In genomic region chr16:29814592-29814991, GRCh38 we compare ENCODE assay signal across 10 cellular contexts. TPM values are rescaled to one million over a fixed set of nuclear protein-coding genes. Genes with fewer than 3 reads are reported as not detected.
A peak's percentile ranks its signal among the peaks of the same experiment; 100 is the strongest.
DNase-seq lines count a peak whose midpoint lies in the region; ATAC-seq, FAIRE-seq and TF ChIP-seq lines count a peak whose summit lies in the region.
"Had no signal": no experiment of that assay in that cellular context is flagged by ENCODE, and none has a peak within 500 bp of the region (broad histone marks: within the 10 kb centered on the region; RNA-seq: fewer than 3 reads in every experiment).

No MANE protein-coding gene starts in this region.

- H3K9me3 ChIP-seq in HepG2 (ENCODE audit: low read length) (no peaks in the 10 kb centered on the region), tibial artery (no peaks in the 10 kb centered on the region), mammary epithelial cell (replicated peaks; ENCODE audit: insufficient read depth, low read length) (no peaks in the 10 kb centered on the region)

- TF ChIP-seq EP300 in HepG2 (IDR thresholded peaks at IDR 0.05; ENCODE audit: low read depth in 2 of 2, low read length in 2 of 2) (no peak), HepG2 (CRISPR knock-in tag; IDR thresholded peaks at IDR 0.05; ENCODE audit: borderline replicate concordance) (no peak)

- TF ChIP-seq POLR2A in HepG2 (IDR thresholded peaks at IDR 0.05; ENCODE audit: insufficient read depth in 1 of 2, low read depth in 2 of 2, low read length in 2 of 2): no peak

- peaks cover 46% of the 10 kb centered on the region for H3K36me3 Mint-ChIP-seq in activated T-cell treated with anti-CD3 and anti-CD28 coated beads, Interleukin-2, amount 50 U/mL, for 24 hours (ENCODE audit: low read depth)
- H3K36me3 Mint-ChIP-seq in activated T-helper 2 cell treated with anti-CD3 and anti-CD28 coated beads, Interferon-gamma antibody, Interleukin-2, Interleukin-4, amounts not matched to agents 10 μg/mL and 5 μg/mL and 100 μg/mL, durations not matched to agents 14 hours and 24 hours and 36 hours (ENCODE audit: low read depth): peaks cover 41% of the 10 kb centered on the region

- H3K4me3 ChIP-seq in HepG2 (replicated peaks in 1 of 3; ENCODE audit: insufficient read depth in 1 of 3, low read depth in 2 of 3, low read length in 3 of 3): no peak overlapping the region
- peak overlapping the region; percentile 63 to 79 for H3K4me3 ChIP-seq in tibial artery
- H3K4me3 ChIP-seq in mammary epithelial cell (replicated peaks in 1 of 3; ENCODE audit: insufficient read depth in 1 of 3, low read depth in 2 of 3, low read length in 3 of 3): no peak overlapping the region

- 89% methylated on average over 5 of the region's 5 CpGs for WGBS in HepG2 (ENCODE audit: low lambda C conversion rate)
- 100% methylated on average over 2 of the region's 5 CpGs for WGBS in mammary epithelial cell (ENCODE audit: low coverage, missing lambda C conversion rate)

- H3K79me2 ChIP-seq in HepG2 (ENCODE audit: insufficient read depth, low read length) (peaks cover 17% of the 10 kb centered on the region), mammary epithelial cell (ENCODE audit: insufficient read depth, low read length) (peaks cover 36% of the 10 kb centered on the region)

- H3K9me3 Mint-ChIP-seq in activated T-cell treated with anti-CD3 and anti-CD28 coated beads, Interleukin-2, amount 50 U/mL, for 24 hours: no peaks in the 10 kb centered on the region
- no peaks in the 10 kb centered on the region for H3K9me3 Mint-ChIP-seq in activated T-helper 2 cell treated with anti-CD3 and anti-CD28 coated beads, Interferon-gamma antibody, Interleukin-2, Interleukin-4, amounts not matched to agents 10 μg/mL and 5 μg/mL and 100 μg/mL, durations not matched to agents 14 hours and 24 hours and 36 hours

- BruUV-seq in HepG2 (replicated peaks; lab: Mats Ljungman, UMichigan) (no TSS peak), mammary epithelial cell (replicated peaks; lab: Mats Ljungman, UMichigan) (no TSS peak)

- no peak for FAIRE-seq in HepG2 (lab: Jason Lieb, UNC)

- no peak overlapping the region for H3K27ac ChIP-seq in HepG2 (ENCODE audit: extremely low read length, insufficient read depth, low read length)
- H3K27ac ChIP-seq in tibial artery: peak overlapping the region; percentile 90 to 97
- no peak overlapping the region for H3K27ac ChIP-seq in mammary epithelial cell (ENCODE audit: insufficient read depth, low read depth, low read length)

- H3K27me3 Mint-ChIP-seq in activated T-cell treated with anti-CD3 and anti-CD28 coated beads, Interleukin-2, amount 50 U/mL, for 24 hours: peaks cover 2% of the 10 kb centered on the region
- H3K27me3 Mint-ChIP-seq in activated T-helper 2 cell treated with anti-CD3 and anti-CD28 coated beads, Interferon-gamma antibody, Interleukin-2, Interleukin-4, amounts not matched to agents 10 μg/mL and 5 μg/mL and 100 μg/mL, durations not matched to agents 14 hours and 24 hours and 36 hours (ENCODE audit: low read depth): peaks cover 1% of the 10 kb centered on the region

- H3K9ac ChIP-seq in HepG2 (ENCODE audit: insufficient read depth, low read depth, low read length): no peak overlapping the region
- no peak overlapping the region for H3K9ac ChIP-seq in mammary epithelial cell (ENCODE audit: insufficient read depth, low read length)

- H3K27me3 ChIP-seq in HepG2 (ENCODE audit: control insufficient read depth in 1 of 2, insufficient read depth in 2 of 2, low read length in 2 of 2): peaks cover 0 to 12% of the 10 kb centered on the region in 2 experiments; a peak in 2 of 5 replicates
- H3K27me3 ChIP-seq in tibial artery: no peaks in the 10 kb centered on the region
- H3K27me3 ChIP-seq in mammary epithelial cell (ENCODE audit: insufficient read depth, low read length): no peaks in the 10 kb centered on the region

- H3K4me2 ChIP-seq in HepG2 (ENCODE audit: low read depth, low read length): 0 out of 2 replicates have a peak overlapping the region, but pooled peaks have one; percentile 95
- H3K4me2 ChIP-seq in mammary epithelial cell (ENCODE audit: insufficient read depth, low read depth, low read length): no peak overlapping the region

- no peak overlapping the region for H2AFZ ChIP-seq in HepG2 (ENCODE audit: low read length)
- H2AFZ ChIP-seq in mammary epithelial cell (ENCODE audit: low read depth, low read length): no peak overlapping the region

- H4K20me1 ChIP-seq in HepG2 (ENCODE audit: insufficient read depth, low read length): peaks cover 8% of the 10 kb centered on the region; the same call in 1 of the 2 replicates
- no peaks in the 10 kb centered on the region for H4K20me1 ChIP-seq in mammary epithelial cell (ENCODE audit: insufficient read depth, low read length)

- dilution Hi-C loops in mammary epithelial cell (cut with HindIII; ENCODE audit: low sequenced_read_pairs): no loop called here

- in situ Hi-C loops in HepG2 (cut with HindIII; ENCODE audit: extremely low pct_ligation_motif_present, low pct_unique_long_range_greater_than_20kb): loop anchor here (25.0 kb wide), 1 partner anchor 848 kb away; the partner anchor contains the start of genes FBRS and PRR14
- in situ Hi-C loops in mammary epithelial cell (cut with MboI; ENCODE audit: low sequenced_read_pairs in 2 of 2): loop anchor here in 1 of 2 donors (25.0 kb wide), 1 partner anchor 198 kb away; the partner anchor contains the start of genes C16orf92 and DOC2A

- TF ChIP-seq CTCF in HepG2 (CRISPR knock-in tag; IDR thresholded peaks at IDR 0.05) (no peak), tibial artery (IDR thresholded peaks at IDR 0.05) (no peak), mammary epithelial cell (conservative IDR thresholded peaks at IDR 0.05 in 1 of 2, IDR thresholded peaks at IDR 0.05 in 1 of 2; ENCODE audit: extremely low read depth in 1 of 2, insufficient read depth in 1 of 2, low read depth in 1 of 2, low read length in 2 of 2) (no peak)

- H3K36me3 ChIP-seq in HepG2 (replicated peaks in 1 of 2; ENCODE audit: control insufficient read depth in 1 of 2, insufficient read depth in 2 of 2, low read length in 2 of 2) (peaks cover 1 to 21% of the 10 kb centered on the region in 2 experiments; a peak in 2 of 5 replicates), tibial artery (peaks cover 4 to 28% (median 8%) of the 10 kb centered on the region in 3 donors), mammary epithelial cell (ENCODE audit: insufficient read depth, low read length) (peaks cover 2% of the 10 kb centered on the region)

- peaks cover 72% of the 10 kb centered on the region for H3K4me1 Mint-ChIP-seq in activated T-cell treated with anti-CD3 and anti-CD28 coated beads, Interleukin-2, amount 50 U/mL, for 24 hours (ENCODE audit: low read depth)
- H3K4me1 Mint-ChIP-seq in activated T-helper 2 cell treated with anti-CD3 and anti-CD28 coated beads, Interferon-gamma antibody, Interleukin-2, Interleukin-4, amounts not matched to agents 10 μg/mL and 5 μg/mL and 100 μg/mL, durations not matched to agents 14 hours and 24 hours and 36 hours (ENCODE audit: low read depth): peaks cover 52% of the 10 kb centered on the region

- DNase-seq in activated T-cell treated with anti-CD3 and anti-CD28 coated beads, Interleukin-2, amount 50 U/mL, for 24 hours: no peak
- DNase-seq in activated T-cell treated with anti-CD3 and anti-CD28 coated beads, Interleukin-2, amount 50 U/mL, for 48 hours: no peak
- no peak for DNase-seq in activated T-helper 2 cell treated with anti-CD3 and anti-CD28 coated beads, Interferon-gamma antibody, Interleukin-2, Interleukin-4, amounts not matched to agents 10 μg/mL and 5 μg/mL and 100 μg/mL, durations not matched to agents 14 hours and 24 hours and 36 hours (ENCODE audit: low spot score)
- no peak for DNase-seq in HepG2 (ENCODE audit: low spot score)
- no peak for DNase-seq in tibial artery
- DNase-seq in hippocampal formation (lab: John Stamatoyannopoulos, UW): no peak
- no peak for DNase-seq in mammary epithelial cell
- DNase-seq: AML-193 had no signal

- POLR2A ChIA-PET in HepG2 (lab: Yijun Ruan, JAX): interaction anchor here (1.7 kb wide), 2 partner anchors 25 to 49 kb away, joined by 7 to 20 read pairs; partner anchors contain the start of genes CDIPT and KIF22

- peak overlapping the region; percentile 97 for H3K27ac Mint-ChIP-seq in activated T-cell treated with anti-CD3 and anti-CD28 coated beads, Interleukin-2, amount 50 U/mL, for 24 hours
- peak overlapping the region; percentile 94 for H3K27ac Mint-ChIP-seq in activated T-helper 2 cell treated with anti-CD3 and anti-CD28 coated beads, Interferon-gamma antibody, Interleukin-2, Interleukin-4, amounts not matched to agents 10 μg/mL and 5 μg/mL and 100 μg/mL, durations not matched to agents 14 hours and 24 hours and 36 hours

- H3K4me1 ChIP-seq in HepG2 (ENCODE audit: insufficient read depth, low read length): peaks cover 80% of the 10 kb centered on the region
- H3K4me1 ChIP-seq in tibial artery: peaks cover 8 to 70% (median 56%) of the 10 kb centered on the region in 4 donors
- H3K4me1 ChIP-seq in mammary epithelial cell (ENCODE audit: insufficient read depth, low read length): peaks cover 43% of the 10 kb centered on the region

- CTCF ChIA-PET in HepG2 (lab: Yijun Ruan, JAX; ENCODE audit: low intra/inter-chr PET ratio, low total read pairs) (no interaction called here), mammary epithelial cell (lab: Charles Lee; ENCODE audit: low non-redundant PET) (no interaction called here)

- no peak for ATAC-seq in HepG2
- ATAC-seq in GM19035 (IDR thresholded peaks at IDR 0.05; ENCODE audit: unreplicated experiment): no peak
- ATAC-seq: left colon had no signal

- intact Hi-C loops in activated T-helper 2 cell treated with anti-CD3 and anti-CD28 coated beads, Interferon-gamma antibody, Interleukin-2, Interleukin-4, amounts not matched to agents 10 μg/mL and 5 μg/mL and 100 μg/mL, durations not matched to agents 14 hours and 24 hours and 36 hours (cut with micrococcal nuclease): no loop called here
- intact Hi-C loops in HepG2 (cut with micrococcal nuclease; ENCODE audit: unreplicated experiment): no loop called here
- intact Hi-C loops in tibial artery (cut with DNase I; ENCODE audit: low total_unique reads): loop anchor here (10.0 kb wide), 1 partner anchor 180 kb away; the partner anchor contains the start of genes HIRIP3 and INO80E
- intact Hi-C loops in mammary epithelial cell (cut with micrococcal nuclease): loop anchor here (5.0 kb wide), 1 partner anchor 183 kb away; the partner anchor contains the start of genes HIRIP3 and INO80E

- no peak for TF ChIP-seq RAD21 in HepG2 (CRISPR knock-in tag; IDR thresholded peaks at IDR 0.05)

- peak overlapping the region; percentile 99 for H3K4me3 Mint-ChIP-seq in activated T-cell treated with anti-CD3 and anti-CD28 coated beads, Interleukin-2, amount 50 U/mL, for 24 hours
- peak overlapping the region; percentile 89 for H3K4me3 Mint-ChIP-seq in activated T-helper 2 cell treated with anti-CD3 and anti-CD28 coated beads, Interferon-gamma antibody, Interleukin-2, Interleukin-4, amounts not matched to agents 10 μg/mL and 5 μg/mL and 100 μg/mL, durations not matched to agents 14 hours and 24 hours and 36 hours (ENCODE audit: low read depth)

RNA-seq across cellular contexts. Expression of gene PAGR1, which starts 1.4 kb away (rescaled TPM):
- total RNA-seq in activated T-helper 2 cell treated with anti-CD3 and anti-CD28 coated beads, Interferon-gamma antibody, Interleukin-2, Interleukin-4, amounts not matched to agents 10 μg/mL and 5 μg/mL and 100 μg/mL, durations not matched to agents 14 hours and 24 hours and 36 hours: 27.6 and 29.5 TPM in 2 replicates
- total RNA-seq in HepG2 (2016; rRNA removed; fragmentation: Illumina TruSeq; extraction: Trizol): 66.4 and 74.5 TPM in 2 replicates
- 27.0 and 29.8 TPM in 2 replicates for total RNA-seq in HepG2 (2016; cell fraction: cytosol; rRNA removed; fragmentation: Illumina TruSeq; extraction: Trizol; ENCODE audit: low read depth)
- 66.8 and 70.4 TPM in 2 replicates for total RNA-seq in HepG2 (2016; cell fraction: insoluble cytoplasmic fraction; rRNA removed; fragmentation: Illumina TruSeq; extraction: Trizol)
- 60.2 and 69.2 TPM in 2 replicates for total RNA-seq in HepG2 (2016; cell fraction: membrane; rRNA removed; fragmentation: Illumina TruSeq; extraction: Trizol)
- total RNA-seq in HepG2 (2016; cell fraction: nucleus; rRNA removed; fragmentation: Illumina TruSeq; extraction: Trizol): 26.7 and 29.3 TPM in 2 replicates
- 9.8 and 9.9 TPM in 2 replicates for polyA plus RNA-seq in HepG2 (2011; rRNA removed)
- polyA plus RNA-seq in HepG2 (2011; cell fraction: cytosol; rRNA removed): 8.4 and 11.4 TPM in 2 replicates
- 21.8 and 24.6 TPM in 2 replicates for polyA plus RNA-seq in HepG2 (2011; cell fraction: nucleus; rRNA removed)
- polyA plus RNA-seq in HepG2 (2012): 18.6 and 19.8 TPM in 2 replicates
- 35.6 and 42.4 TPM in 2 replicates for polyA plus RNA-seq in HepG2 (2016; cell fraction: cytosol; fragmentation: Illumina TruSeq; extraction: Trizol; ENCODE audit: low read depth)
- 77.4 and 82.7 TPM in 2 replicates for polyA plus RNA-seq in HepG2 (2016; cell fraction: insoluble cytoplasmic fraction; fragmentation: Illumina TruSeq; extraction: Trizol; ENCODE audit: low read depth)
- polyA plus RNA-seq in HepG2 (2016; cell fraction: membrane; fragmentation: Illumina TruSeq; extraction: Trizol; ENCODE audit: low read depth): 57.3 and 67.2 TPM in 2 replicates
- polyA plus RNA-seq in HepG2 (2016; cell fraction: nucleus; fragmentation: Illumina TruSeq; extraction: Trizol; ENCODE audit: insufficient read depth, low read depth): 45.2 and 52.8 TPM in 2 replicates
- polyA minus RNA-seq in HepG2 (2011; rRNA and poly(A)+ RNA removed; ENCODE audit: low replicate concordance): 5.5 and 6.5 TPM in 2 replicates
- polyA minus RNA-seq in HepG2 (2011; cell fraction: cytosol; rRNA and poly(A)+ RNA removed): 4.8 and 9.2 TPM in 2 replicates
- polyA minus RNA-seq in HepG2 (2011; cell fraction: nucleus; rRNA and poly(A)+ RNA removed): 15.1 and 19.6 TPM in 2 replicates
- total RNA-seq in mammary epithelial cell: 10 to 100 TPM; 13.7 to 24.9 TPM
- polyA plus RNA-seq in mammary epithelial cell: 25.1 TPM
- polyA minus RNA-seq in mammary epithelial cell: 18.4 TPM

RNA-seq across cellular contexts. Expression of gene PRRT2, which starts 2.6 kb away (rescaled TPM):
- 1.8 and 2.0 TPM in 2 replicates for total RNA-seq in activated T-helper 2 cell treated with anti-CD3 and anti-CD28 coated beads, Interferon-gamma antibody, Interleukin-2, Interleukin-4, amounts not matched to agents 10 μg/mL and 5 μg/mL and 100 μg/mL, durations not matched to agents 14 hours and 24 hours and 36 hours
- total RNA-seq in HepG2 (2016; rRNA removed; fragmentation: Illumina TruSeq; extraction: Trizol) (0.11 and 0.51 TPM in 2 replicates), mammary epithelial cell (under 1 TPM in 1 of 2 donors, not detected in 1; 0.42 TPM)
- total RNA-seq in HepG2 (2016; cell fraction: cytosol; rRNA removed; fragmentation: Illumina TruSeq; extraction: Trizol; ENCODE audit: low read depth): not detected in 2 replicates
- total RNA-seq in HepG2 (2016; cell fraction: insoluble cytoplasmic fraction; rRNA removed; fragmentation: Illumina TruSeq; extraction: Trizol): 0.76 TPM in 1 of 2 replicates, not detected in the other
- total RNA-seq in HepG2 (2016; cell fraction: membrane; rRNA removed; fragmentation: Illumina TruSeq; extraction: Trizol): 0.28 TPM in 1 of 2 replicates, not detected in the other
- 1.1 and 1.4 TPM in 2 replicates for total RNA-seq in HepG2 (2016; cell fraction: nucleus; rRNA removed; fragmentation: Illumina TruSeq; extraction: Trizol)
- polyA plus RNA-seq in HepG2 (2011; rRNA removed) (1.1 and 1.8 TPM in 2 replicates), mammary epithelial cell (0.07 TPM)
- polyA plus RNA-seq in HepG2 (2011; cell fraction: cytosol; rRNA removed): 0.31 and 0.38 TPM in 2 replicates
- 16.2 and 16.5 TPM in 2 replicates for polyA plus RNA-seq in HepG2 (2011; cell fraction: nucleus; rRNA removed)
- 1.6 and 1.7 TPM in 2 replicates for polyA plus RNA-seq in HepG2 (2012)
- polyA plus RNA-seq in HepG2 (2016; cell fraction: cytosol; fragmentation: Illumina TruSeq; extraction: Trizol; ENCODE audit: low read depth): 0.08 TPM in 1 of 2 replicates, not detected in the other
- polyA plus RNA-seq in HepG2 (2016; cell fraction: insoluble cytoplasmic fraction; fragmentation: Illumina TruSeq; extraction: Trizol; ENCODE audit: low read depth): 0.11 and 0.41 TPM in 2 replicates
- polyA plus RNA-seq in HepG2 (2016; cell fraction: membrane; fragmentation: Illumina TruSeq; extraction: Trizol; ENCODE audit: low read depth): 0.07 and 0.15 TPM in 2 replicates
- 3.5 and 3.7 TPM in 2 replicates for polyA plus RNA-seq in HepG2 (2016; cell fraction: nucleus; fragmentation: Illumina TruSeq; extraction: Trizol; ENCODE audit: insufficient read depth, low read depth)
- 0.07 and 0.56 TPM in 2 replicates for polyA minus RNA-seq in HepG2 (2011; rRNA and poly(A)+ RNA removed; ENCODE audit: low replicate concordance)
- not detected in 2 replicates for polyA minus RNA-seq in HepG2 (2011; cell fraction: cytosol; rRNA and poly(A)+ RNA removed)
- 1.5 and 2.4 TPM in 2 replicates for polyA minus RNA-seq in HepG2 (2011; cell fraction: nucleus; rRNA and poly(A)+ RNA removed)
- polyA minus RNA-seq in mammary epithelial cell: not detected

RNA-seq across cellular contexts. Expression of gene MVP, which starts 5.7 kb away (rescaled TPM):
- total RNA-seq in activated T-helper 2 cell treated with anti-CD3 and anti-CD28 coated beads, Interferon-gamma antibody, Interleukin-2, Interleukin-4, amounts not matched to agents 10 μg/mL and 5 μg/mL and 100 μg/mL, durations not matched to agents 14 hours and 24 hours and 36 hours: 130 and 135 TPM in 2 replicates
- total RNA-seq in HepG2 (2016; rRNA removed; fragmentation: Illumina TruSeq; extraction: Trizol) (22.0 and 22.9 TPM in 2 replicates), mammary epithelial cell (100 to 1,000 TPM; 116 to 138 TPM)
- total RNA-seq in HepG2 (2016; cell fraction: cytosol; rRNA removed; fragmentation: Illumina TruSeq; extraction: Trizol; ENCODE audit: low read depth): 3.2 and 3.6 TPM in 2 replicates
- total RNA-seq in HepG2 (2016; cell fraction: insoluble cytoplasmic fraction; rRNA removed; fragmentation: Illumina TruSeq; extraction: Trizol): 15.3 and 24.2 TPM in 2 replicates
- 7.2 and 7.3 TPM in 2 replicates for total RNA-seq in HepG2 (2016; cell fraction: membrane; rRNA removed; fragmentation: Illumina TruSeq; extraction: Trizol)
- total RNA-seq in HepG2 (2016; cell fraction: nucleus; rRNA removed; fragmentation: Illumina TruSeq; extraction: Trizol): 15.6 and 17.1 TPM in 2 replicates
- polyA plus RNA-seq in HepG2 (2011; rRNA removed) (43.5 and 65.5 TPM in 2 replicates), mammary epithelial cell (102 TPM)
- polyA plus RNA-seq in HepG2 (2011; cell fraction: cytosol; rRNA removed): 24.9 and 28.2 TPM in 2 replicates
- polyA plus RNA-seq in HepG2 (2011; cell fraction: nucleus; rRNA removed): 68.9 and 74.4 TPM in 2 replicates
- polyA plus RNA-seq in HepG2 (2012): 36.4 and 37.1 TPM in 2 replicates
- 2.1 TPM in 2 replicates for polyA plus RNA-seq in HepG2 (2016; cell fraction: cytosol; fragmentation: Illumina TruSeq; extraction: Trizol; ENCODE audit: low read depth)
- polyA plus RNA-seq in HepG2 (2016; cell fraction: insoluble cytoplasmic fraction; fragmentation: Illumina TruSeq; extraction: Trizol; ENCODE audit: low read depth): 14.5 and 16.2 TPM in 2 replicates
- polyA plus RNA-seq in HepG2 (2016; cell fraction: membrane; fragmentation: Illumina TruSeq; extraction: Trizol; ENCODE audit: low read depth): 4.3 and 4.9 TPM in 2 replicates
- 18.7 and 20.9 TPM in 2 replicates for polyA plus RNA-seq in HepG2 (2016; cell fraction: nucleus; fragmentation: Illumina TruSeq; extraction: Trizol; ENCODE audit: insufficient read depth, low read depth)
- 233 and 295 TPM in 2 replicates for polyA minus RNA-seq in HepG2 (2011; rRNA and poly(A)+ RNA removed; ENCODE audit: low replicate concordance)
- polyA minus RNA-seq in HepG2 (2011; cell fraction: cytosol; rRNA and poly(A)+ RNA removed): 33.9 and 42.5 TPM in 2 replicates
- polyA minus RNA-seq in HepG2 (2011; cell fraction: nucleus; rRNA and poly(A)+ RNA removed): 41.5 and 62.7 TPM in 2 replicates
- 493 TPM for polyA minus RNA-seq in mammary epithelial cell

RNA-seq across cellular contexts. Expression of gene MAZ, which starts 8.3 kb away (rescaled TPM):
- 387 and 388 TPM in 2 replicates for total RNA-seq in activated T-helper 2 cell treated with anti-CD3 and anti-CD28 coated beads, Interferon-gamma antibody, Interleukin-2, Interleukin-4, amounts not matched to agents 10 μg/mL and 5 μg/mL and 100 μg/mL, durations not matched to agents 14 hours and 24 hours and 36 hours
- 229 and 277 TPM in 2 replicates for total RNA-seq in HepG2 (2016; rRNA removed; fragmentation: Illumina TruSeq; extraction: Trizol)
- total RNA-seq in HepG2 (2016; cell fraction: cytosol; rRNA removed; fragmentation: Illumina TruSeq; extraction: Trizol; ENCODE audit: low read depth): 423 and 431 TPM in 2 replicates
- total RNA-seq in HepG2 (2016; cell fraction: insoluble cytoplasmic fraction; rRNA removed; fragmentation: Illumina TruSeq; extraction: Trizol): 196 and 286 TPM in 2 replicates
- 825 and 837 TPM in 2 replicates for total RNA-seq in HepG2 (2016; cell fraction: membrane; rRNA removed; fragmentation: Illumina TruSeq; extraction: Trizol)
- 134 and 167 TPM in 2 replicates for total RNA-seq in HepG2 (2016; cell fraction: nucleus; rRNA removed; fragmentation: Illumina TruSeq; extraction: Trizol)
- 203 and 255 TPM in 2 replicates for polyA plus RNA-seq in HepG2 (2011; rRNA removed)
- polyA plus RNA-seq in HepG2 (2011; cell fraction: cytosol; rRNA removed): 164 and 235 TPM in 2 replicates
- 242 and 334 TPM in 2 replicates for polyA plus RNA-seq in HepG2 (2011; cell fraction: nucleus; rRNA removed)
- polyA plus RNA-seq in HepG2 (2012): 301 and 452 TPM in 2 replicates
- polyA plus RNA-seq in HepG2 (2016; cell fraction: cytosol; fragmentation: Illumina TruSeq; extraction: Trizol; ENCODE audit: low read depth): 608 and 677 TPM in 2 replicates
- 287 and 420 TPM in 2 replicates for polyA plus RNA-seq in HepG2 (2016; cell fraction: insoluble cytoplasmic fraction; fragmentation: Illumina TruSeq; extraction: Trizol; ENCODE audit: low read depth)
- 1,001 and 1,210 TPM in 2 replicates for polyA plus RNA-seq in HepG2 (2016; cell fraction: membrane; fragmentation: Illumina TruSeq; extraction: Trizol; ENCODE audit: low read depth)
- polyA plus RNA-seq in HepG2 (2016; cell fraction: nucleus; fragmentation: Illumina TruSeq; extraction: Trizol; ENCODE audit: insufficient read depth, low read depth): 330 and 379 TPM in 2 replicates
- polyA minus RNA-seq in HepG2 (2011; rRNA and poly(A)+ RNA removed; ENCODE audit: low replicate concordance): 512 and 628 TPM in 2 replicates
- 217 and 237 TPM in 2 replicates for polyA minus RNA-seq in HepG2 (2011; cell fraction: cytosol; rRNA and poly(A)+ RNA removed)
- 59.9 and 60.5 TPM in 2 replicates for polyA minus RNA-seq in HepG2 (2011; cell fraction: nucleus; rRNA and poly(A)+ RNA removed)
- 100 to 1,000 TPM in 1 of 2 donors, 10 to 100 TPM in 1; 80.2 to 139 TPM for total RNA-seq in mammary epithelial cell
- polyA plus RNA-seq in mammary epithelial cell: 117 TPM
- polyA minus RNA-seq in mammary epithelial cell: 374 TPM

RNA-seq across cellular contexts. Expression of gene KIF22, which starts 24.0 kb away (rescaled TPM):
- total RNA-seq in activated T-helper 2 cell treated with anti-CD3 and anti-CD28 coated beads, Interferon-gamma antibody, Interleukin-2, Interleukin-4, amounts not matched to agents 10 μg/mL and 5 μg/mL and 100 μg/mL, durations not matched to agents 14 hours and 24 hours and 36 hours: 132 and 136 TPM in 2 replicates
- total RNA-seq in HepG2 (2016; rRNA removed; fragmentation: Illumina TruSeq; extraction: Trizol) (103 and 118 TPM in 2 replicates), mammary epithelial cell (10 to 100 TPM; 20.2 to 55.0 TPM)
- 18.5 and 19.7 TPM in 2 replicates for total RNA-seq in HepG2 (2016; cell fraction: cytosol; rRNA removed; fragmentation: Illumina TruSeq; extraction: Trizol; ENCODE audit: low read depth)
- 91.9 and 121 TPM in 2 replicates for total RNA-seq in HepG2 (2016; cell fraction: insoluble cytoplasmic fraction; rRNA removed; fragmentation: Illumina TruSeq; extraction: Trizol)
- total RNA-seq in HepG2 (2016; cell fraction: membrane; rRNA removed; fragmentation: Illumina TruSeq; extraction: Trizol): 25.3 and 25.9 TPM in 2 replicates
- total RNA-seq in HepG2 (2016; cell fraction: nucleus; rRNA removed; fragmentation: Illumina TruSeq; extraction: Trizol): 125 and 140 TPM in 2 replicates
- polyA plus RNA-seq in HepG2 (2011; rRNA removed) (68.4 and 95.8 TPM in 2 replicates), mammary epithelial cell (61.0 TPM)
- 37.5 and 70.2 TPM in 2 replicates for polyA plus RNA-seq in HepG2 (2011; cell fraction: cytosol; rRNA removed)
- polyA plus RNA-seq in HepG2 (2011; cell fraction: nucleus; rRNA removed): 159 and 266 TPM in 2 replicates
- 32.0 and 51.7 TPM in 2 replicates for polyA plus RNA-seq in HepG2 (2012)
- polyA plus RNA-seq in HepG2 (2016; cell fraction: cytosol; fragmentation: Illumina TruSeq; extraction: Trizol; ENCODE audit: low read depth): 11.4 and 13.1 TPM in 2 replicates
- polyA plus RNA-seq in HepG2 (2016; cell fraction: insoluble cytoplasmic fraction; fragmentation: Illumina TruSeq; extraction: Trizol; ENCODE audit: low read depth): 85.0 and 106 TPM in 2 replicates
- polyA plus RNA-seq in HepG2 (2016; cell fraction: membrane; fragmentation: Illumina TruSeq; extraction: Trizol; ENCODE audit: low read depth): 15.8 and 19.2 TPM in 2 replicates
- polyA plus RNA-seq in HepG2 (2016; cell fraction: nucleus; fragmentation: Illumina TruSeq; extraction: Trizol; ENCODE audit: insufficient read depth, low read depth): 240 and 250 TPM in 2 replicates
- 158 and 325 TPM in 2 replicates for polyA minus RNA-seq in HepG2 (2011; rRNA and poly(A)+ RNA removed; ENCODE audit: low replicate concordance)
- polyA minus RNA-seq in HepG2 (2011; cell fraction: cytosol; rRNA and poly(A)+ RNA removed): 28.8 and 45.0 TPM in 2 replicates
- polyA minus RNA-seq in HepG2 (2011; cell fraction: nucleus; rRNA and poly(A)+ RNA removed): 109 and 117 TPM in 2 replicates
- 90.3 TPM for polyA minus RNA-seq in mammary epithelial cell

Comparison
In these comparisons a context has a peak if more than half of its experiments do, and no peak if none do; other contexts are left out.
1. H3K27ac ChIP-seq: peak in tibial artery (2 of 2); none in HepG2 (single experiment) and mammary epithelial cell (single experiment).
2. H3K4me3 ChIP-seq: peak in tibial artery (2 of 2); none in HepG2 (0 of 3) and mammary epithelial cell (0 of 3).
3. intact Hi-C loops: an anchor here in tibial artery (10.0 kb wide) and mammary epithelial cell (5.0 kb wide); none called in activated T-helper 2 cell treated with anti-CD3 and anti-CD28 coated beads, Interferon-gamma antibody, Interleukin-2, Interleukin-4, amounts not matched to agents 10 μg/mL and 5 μg/mL and 100 μg/mL, durations not matched to agents 14 hours and 24 hours and 36 hours and HepG2.